ENCODE assay signal across 17 cellular contexts in the genomic region with DNA sequence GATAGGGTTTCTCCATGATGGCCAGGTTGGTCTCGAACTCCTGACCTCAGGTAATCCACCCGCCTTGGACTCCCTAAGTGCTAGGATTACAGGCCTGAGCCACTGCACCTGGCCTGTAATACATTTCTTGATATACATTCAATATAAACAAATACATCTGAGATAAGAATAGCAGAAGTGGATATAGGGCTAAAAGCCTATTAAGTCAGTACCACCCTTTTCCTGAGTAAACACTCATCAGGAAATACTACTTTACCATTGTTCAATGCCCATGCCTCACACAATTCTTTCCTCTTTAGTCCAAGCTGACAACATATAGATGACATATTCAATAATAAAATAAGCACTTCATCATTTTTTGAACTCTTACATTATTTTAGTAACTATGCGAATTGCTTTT.
DNase-seq lines count a peak whose midpoint lies in the region; ATAC-seq and TF ChIP-seq lines count a peak whose summit lies in the region.
"Had no signal": no experiment of that assay in that cellular context is flagged by ENCODE, and none has a peak within 500 bp of the region (broad histone marks: within the 10 kb centered on the region; RNA-seq: fewer than 3 reads in every experiment).

No MANE protein-coding gene starts in this region.

- H3K79me2 ChIP-seq in PC-3 (ENCODE audit: low read length), result no peaks in the 10 kb centered on the region

- BruUV-seq in PC-3 (replicated peaks; lab: Mats Ljungman, UMichigan), result no TSS peak

- no peak overlapping the region for H3K27ac Mint-ChIP-seq in glutamatergic neuron (ENCODE audit: unreplicated experiment)
- H3K27ac Mint-ChIP-seq: B cell had no signal

- H3F3A ChIP-seq in PC-3 (ENCODE audit: low read length, unreplicated experiment), result no peaks in the 10 kb centered on the region

- POLR2A ChIA-PET in PC-3 (lab: Charles Lee; ENCODE audit: unreplicated experiment), result no interaction called here

- peaks cover 24% of the 10 kb centered on the region for H3K4me1 ChIP-seq in PC-3 (ENCODE audit: insufficient read depth, low read length)

- peaks cover 5% of the 10 kb centered on the region for H3K36me3 Mint-ChIP-seq in glutamatergic neuron (ENCODE audit: unreplicated experiment)

- intact Hi-C loops in PC-3 (cut with micrococcal nuclease) (no loop called here), left colon (cut with DNase I, micrococcal nuclease) (no loop called here)

- no peaks in the 10 kb centered on the region for H3K36me3 ChIP-seq in PC-3 (ENCODE audit: low read depth, low read length)

- no peak overlapping the region for H3K4me3 ChIP-seq in PC-3 (ENCODE audit: low read length)
- H3K4me3 ChIP-seq: PC-9 had no signal

- no peaks in the 10 kb centered on the region for H4K20me1 ChIP-seq in PC-3 (ENCODE audit: low read length)

- no peak overlapping the region for H2AFZ ChIP-seq in PC-3 (ENCODE audit: low read length)
- H2AFZ ChIP-seq: PC-9 had no signal

- CTCF ChIA-PET in PC-3 (lab: Charles Lee), result no interaction called here

- no peak overlapping the region for H3K4me3 Mint-ChIP-seq in glutamatergic neuron (ENCODE audit: unreplicated experiment)
- H3K4me3 Mint-ChIP-seq: B cell had no signal

- no peak overlapping the region for H3K9ac ChIP-seq in PC-3 (ENCODE audit: low read length)

- H3K27me3 Mint-ChIP-seq in glutamatergic neuron (ENCODE audit: unreplicated experiment), result no peaks in the 10 kb centered on the region
- H3K27me3 Mint-ChIP-seq: B cell had no signal

- no peaks in the 10 kb centered on the region for H3K4me1 Mint-ChIP-seq in glutamatergic neuron (ENCODE audit: low read depth, unreplicated experiment)

- TF ChIP-seq CTCF in PC-3 (conservative IDR thresholded peaks at IDR 0.05; ENCODE audit: low read depth, low read length) (no peak), glutamatergic neuron (IDR thresholded peaks at IDR 0.05; ENCODE audit: partially characterized antibody, unreplicated experiment) (no peak)

- no peaks in the 10 kb centered on the region for H3K27me3 ChIP-seq in PC-3 (ENCODE audit: low read length)

- H3K9me3 ChIP-seq in PC-3 (ENCODE audit: low read length), result no peaks in the 10 kb centered on the region

- H3K4me2 ChIP-seq in PC-3 (ENCODE audit: low read length), result no peak overlapping the region
- H3K4me2 ChIP-seq: PC-9 had no signal

- DNase-seq in NCI-H1105 treated with DMSO at 0.1 percent for 48 hours (lab: John Stamatoyannopoulos, UW) (peak; percentile 6), NCI-H1105 (lab: John Stamatoyannopoulos, UW) (no peak), HT-29 (ENCODE audit: low spot score) (peak; percentile 68), PC-3 (no peak), left colon (peak; percentile 17 to 34), NCI-H524 treated with DMSO at 0.1 percent for 48 hours (lab: John Stamatoyannopoulos, UW) (no peak), glutamatergic neuron (no peak), ureter (ENCODE audit: low spot score) (no peak)
- DNase-seq: 8988T, GOT3, NCI-H1930, NCI-H2171 treated with DMSO at 0.1 percent for 48 hours, NCI-H446, PC-9, SIG-M5 had no signal

- H3K9me3 Mint-ChIP-seq in glutamatergic neuron (ENCODE audit: unreplicated experiment), result no peaks in the 10 kb centered on the region

- ATAC-seq in PC-3 (0 out of 2 replicates have a peak, but pooled peaks have one; percentile 27), left colon (peak; percentile 89)

- no peaks in the 10 kb centered on the region for H3K9me2 ChIP-seq in PC-3 (replicated peaks; ENCODE audit: low read length)

- H3K27ac ChIP-seq in PC-3 (ENCODE audit: low read length), result no peak overlapping the region
- H3K27ac ChIP-seq: PC-9, RWPE1 had no signal

Comparison
In these comparisons a context has a peak if more than half of its experiments do, and no peak if none do; other contexts are left out.
1. DNase-seq: peak in NCI-H1105 treated with DMSO at 0.1 percent for 48 hours (single experiment), HT-29 (single experiment) and left colon (2 of 2); none in NCI-H1105 (single experiment), PC-3 (single experiment), NCI-H524 treated with DMSO at 0.1 percent for 48 hours (single experiment), glutamatergic neuron (single experiment) and ureter (single experiment).